Comparison of ENCODE assay signal across 10 cellular contexts in the genomic region with DNA sequence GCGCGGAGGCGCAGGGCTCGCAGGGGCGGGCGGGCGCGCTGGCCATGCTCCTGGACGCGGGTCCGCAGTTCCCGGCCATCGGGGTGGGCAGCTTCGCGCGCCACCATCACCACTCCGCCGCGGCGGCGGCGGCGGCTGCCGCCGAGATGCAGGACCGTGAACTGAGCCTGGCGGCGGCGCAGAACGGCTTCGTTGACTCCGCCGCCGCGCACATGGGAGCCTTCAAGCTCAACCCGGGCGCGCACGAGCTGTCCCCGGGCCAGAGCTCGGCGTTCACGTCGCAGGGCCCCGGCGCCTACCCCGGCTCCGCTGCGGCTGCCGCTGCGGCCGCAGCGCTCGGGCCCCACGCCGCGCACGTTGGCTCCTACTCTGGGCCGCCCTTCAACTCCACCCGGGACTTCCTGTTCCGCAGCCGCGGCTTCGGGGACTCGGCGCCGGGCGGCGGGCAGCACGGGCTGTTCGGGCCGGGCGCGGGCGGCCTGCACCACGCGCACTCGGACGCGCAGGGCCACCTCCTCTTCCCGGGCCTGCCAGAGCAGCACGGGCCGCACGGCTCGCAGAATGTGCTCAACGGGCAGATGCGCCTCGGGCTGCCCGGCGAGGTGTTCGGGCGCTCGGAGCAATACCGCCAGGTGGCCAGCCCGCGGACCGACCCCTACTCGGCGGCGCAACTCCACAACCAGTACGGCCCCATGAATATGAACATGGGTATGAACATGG. TPM values are rescaled to one million over a fixed set of nuclear protein-coding genes. Genes with fewer than 3 reads are reported as not detected.
DNase-seq lines count a peak whose midpoint lies in the region; ATAC-seq, FAIRE-seq and TF ChIP-seq lines count a peak whose summit lies in the region.
"Had no signal": no experiment of that assay in that cellular context is flagged by ENCODE, and none has a peak within 500 bp of the region (broad histone marks: within the 10 kb centered on the region; RNA-seq: fewer than 3 reads in every experiment).

No MANE protein-coding gene starts in this region.

- TF ChIP-seq RAD21 in HepG2 (CRISPR knock-in tag; IDR thresholded peaks at IDR 0.05) = no peak

- TF ChIP-seq EP300 in HepG2 (IDR thresholded peaks at IDR 0.05; ENCODE audit: low read depth in 2 of 2, low read length in 2 of 2) = no peak
- TF ChIP-seq EP300 in HepG2 (CRISPR knock-in tag; IDR thresholded peaks at IDR 0.05; ENCODE audit: borderline replicate concordance) = no peak

- no peak for FAIRE-seq in HepG2 (lab: Jason Lieb, UNC)

- H3K27ac ChIP-seq in 22Rv1 (peak overlapping the region; percentile 94), HEK293 (ENCODE audit: extremely low read depth, low read depth, low read length) (peak overlapping the region; percentile 100), HepG2 (ENCODE audit: extremely low read length, insufficient read depth, low read length) (no peak overlapping the region)

- H3K36me3 ChIP-seq in HEK293 (ENCODE audit: control insufficient read depth in 2 of 2, insufficient read depth in 1 of 2, low read length in 2 of 2) = peaks cover 0 to 33% of the 10 kb centered on the region in 2 experiments; a peak in 1 of 3 replicates
- no peaks in the 10 kb centered on the region for H3K36me3 ChIP-seq in HepG2 (replicated peaks in 1 of 2; ENCODE audit: control insufficient read depth in 1 of 2, insufficient read depth in 2 of 2, low read length in 2 of 2)

- H4K20me1 ChIP-seq in HepG2 (ENCODE audit: insufficient read depth, low read length) = no peaks in the 10 kb centered on the region

- H2AFZ ChIP-seq in HepG2 (ENCODE audit: low read length) = no peak overlapping the region

- DNase-seq in astrocyte of the cerebellum (ENCODE audit: low read depth) (no peak), HepG2 (ENCODE audit: low spot score) (no peak), cortex of kidney (lab: John Stamatoyannopoulos, UW) (no peak), foreskin melanocyte (no peak)

- POLR2A ChIA-PET in HEK293 (lab: Yijun Ruan, JAX) (interaction anchor here (0.6 to 6.4 kb wide), 7 partner anchors 8 to 207 kb away, joined by 3 to 101 read pairs (median 8); a partner anchor contains a TSS), HepG2 (lab: Yijun Ruan, JAX) (no interaction called here)

- in situ Hi-C loops in astrocyte of the cerebellum (cut with HindIII; ENCODE audit: low sequenced_read_pairs) = loop anchor here (10.0 to 25.0 kb wide), 2 partner anchors 255 to 533 kb away; no protein-coding TSS in a partner anchor
- in situ Hi-C loops in HepG2 (cut with HindIII; ENCODE audit: extremely low pct_ligation_motif_present, low pct_unique_long_range_greater_than_20kb) = loop anchor here (10.0 kb wide), 1 partner anchor 253 kb away; no protein-coding TSS in a partner anchor

- H3K4me1 ChIP-seq in HEK293 (ENCODE audit: control insufficient read depth, insufficient read depth, low read length) (peaks cover 3% of the 10 kb centered on the region), HepG2 (ENCODE audit: insufficient read depth, low read length) (peaks cover 35% of the 10 kb centered on the region)

- H3K79me2 ChIP-seq in HepG2 (ENCODE audit: insufficient read depth, low read length) = no peaks in the 10 kb centered on the region

- no peak for TF ChIP-seq POLR2A in HepG2 (IDR thresholded peaks at IDR 0.05; ENCODE audit: insufficient read depth in 1 of 2, low read depth in 2 of 2, low read length in 2 of 2)

- TF ChIP-seq CTCF in 22Rv1 (IDR thresholded peaks at IDR 0.05) (no peak), HEK293 (tag by site-specific recombination; IDR thresholded peaks at IDR 0.05) (no peak), astrocyte of the cerebellum (IDR thresholded peaks at IDR 0.05; ENCODE audit: low read depth, low read length, missing control alignments) (no peak), HepG2 (CRISPR knock-in tag; IDR thresholded peaks at IDR 0.05) (no peak)

- H3K27me3 ChIP-seq in HepG2 (ENCODE audit: control insufficient read depth in 1 of 2, insufficient read depth in 2 of 2, low read length in 2 of 2) = peaks cover 7 to 59% of the 10 kb centered on the region in 2 experiments; a peak in 4 of 5 replicates

- H3K9ac ChIP-seq in HepG2 (ENCODE audit: insufficient read depth, low read depth, low read length) = no peak overlapping the region

- H3K4me3 ChIP-seq in HEK293 (ENCODE audit: low read depth, low read length) = peak overlapping the region; percentile 90
- peak overlapping the region; percentile 94 for H3K4me3 ChIP-seq in astrocyte of the cerebellum (ENCODE audit: low read depth, low read length)
- peak overlapping the region; percentile 34 to 73 (median 39); a peak in 5 of 6 replicates for H3K4me3 ChIP-seq in HepG2 (replicated peaks in 1 of 3; ENCODE audit: insufficient read depth in 1 of 3, low read depth in 2 of 3, low read length in 3 of 3)

- ATAC-seq in HepG2 (peak; percentile 35), HG03095 (IDR thresholded peaks at IDR 0.05; ENCODE audit: unreplicated experiment) (no peak), GM21390 (IDR thresholded peaks at IDR 0.05; ENCODE audit: unreplicated experiment) (no peak)

- WGBS in HepG2 (ENCODE audit: low lambda C conversion rate) = no CpG with 5 or more reads among the region's 101 CpGs

- intact Hi-C loops in HepG2 (cut with micrococcal nuclease; ENCODE audit: unreplicated experiment) = loop anchor here (1.0 to 10.0 kb wide), 2 partner anchors 106 to 533 kb away; no protein-coding TSS in a partner anchor

- CTCF ChIA-PET in HEK293 (lab: Yijun Ruan, JAX) (no interaction called here), HepG2 (lab: Yijun Ruan, JAX; ENCODE audit: low intra/inter-chr PET ratio, low total read pairs) (no interaction called here)

- BruUV-seq in HepG2 (replicated peaks; lab: Mats Ljungman, UMichigan) = no TSS peak

- H3K9me3 ChIP-seq in HEK293 (ENCODE audit: control insufficient read depth, insufficient read depth, low read depth, low read length) = no peaks in the 10 kb centered on the region
- no peaks in the 10 kb centered on the region for H3K9me3 ChIP-seq in HepG2 (ENCODE audit: low read length)

- H3K4me2 ChIP-seq in HepG2 (ENCODE audit: low read depth, low read length) = peak overlapping the region; percentile 84

TF ChIP-seq in HEK293, 187 proteins besides CTCF, POLR2A, EP300 and RAD21 (continues in another document):
- TF ChIP-seq ZNF558 (tag by site-specific recombination; IDR thresholded peaks at IDR 0.05) (no peak), ZNF747 (tag by site-specific recombination; IDR thresholded peaks at IDR 0.05) (no peak), ZBTB8A (tag by site-specific recombination; IDR thresholded peaks at IDR 0.05) (0 out of 2 replicates have a peak, but pooled peaks have one; percentile 27)

TF ChIP-seq in HepG2, 621 proteins besides CTCF, POLR2A, EP300 and RAD21 (continues in another document):
- TF ChIP-seq MEIS1 (CRISPR knock-in tag; IDR thresholded peaks at IDR 0.05; ENCODE audit: borderline replicate concordance) (no peak), ZNF790 (CRISPR knock-in tag; IDR thresholded peaks at IDR 0.05; ENCODE audit: borderline replicate concordance) (no peak), PITX1 (CRISPR knock-in tag; IDR thresholded peaks at IDR 0.05) (no peak)

RNA-seq across cellular contexts. Expression of a gene that starts 0.6 kb away (rescaled TPM):
- not detected in 2 replicates for total RNA-seq in HepG2 (2016; rRNA removed; fragmentation: Illumina TruSeq; extraction: Trizol)
- not detected in 2 replicates for total RNA-seq in HepG2 (2016; cell fraction: cytosol; rRNA removed; fragmentation: Illumina TruSeq; extraction: Trizol; ENCODE audit: low read depth)
- 0.06 TPM in 1 of 2 replicates, not detected in the other for total RNA-seq in HepG2 (2016; cell fraction: insoluble cytoplasmic fraction; rRNA removed; fragmentation: Illumina TruSeq; extraction: Trizol)
- not detected in 2 replicates for total RNA-seq in HepG2 (2016; cell fraction: membrane; rRNA removed; fragmentation: Illumina TruSeq; extraction: Trizol)
- not detected in 2 replicates for total RNA-seq in HepG2 (2016; cell fraction: nucleus; rRNA removed; fragmentation: Illumina TruSeq; extraction: Trizol)
- 0.12 and 0.13 TPM in 2 replicates for polyA plus RNA-seq in HepG2 (2011; rRNA removed)
- 0.06 and 0.11 TPM in 2 replicates for polyA plus RNA-seq in HepG2 (2011; cell fraction: cytosol; rRNA removed)
- polyA plus RNA-seq in HepG2 (2011; cell fraction: nucleus; rRNA removed) = 0.29 and 0.32 TPM in 2 replicates
- polyA plus RNA-seq in HepG2 (2012) = 0.17 and 0.24 TPM in 2 replicates
- not detected in 2 replicates for polyA plus RNA-seq in HepG2 (2016; cell fraction: cytosol; fragmentation: Illumina TruSeq; extraction: Trizol; ENCODE audit: low read depth)
- 0.08 TPM in 2 replicates for polyA plus RNA-seq in HepG2 (2016; cell fraction: insoluble cytoplasmic fraction; fragmentation: Illumina TruSeq; extraction: Trizol; ENCODE audit: low read depth)
- not detected in 2 replicates for polyA plus RNA-seq in HepG2 (2016; cell fraction: membrane; fragmentation: Illumina TruSeq; extraction: Trizol; ENCODE audit: low read depth)
- not detected in 2 replicates for polyA plus RNA-seq in HepG2 (2016; cell fraction: nucleus; fragmentation: Illumina TruSeq; extraction: Trizol; ENCODE audit: insufficient read depth, low read depth)
- polyA minus RNA-seq in HepG2 (2011; rRNA and poly(A)+ RNA removed; ENCODE audit: low replicate concordance) = 0.18 and 5.2 TPM in 2 replicates
- 0.53 and 0.59 TPM in 2 replicates for polyA minus RNA-seq in HepG2 (2011; cell fraction: cytosol; rRNA and poly(A)+ RNA removed)
- polyA minus RNA-seq in HepG2 (2011; cell fraction: nucleus; rRNA and poly(A)+ RNA removed) = 0.13 TPM in 1 of 2 replicates, not detected in the other
- total RNA-seq: activated CD8-positive, alpha-beta memory T cell treated with anti-CD3 and anti-CD28 coated beads for 36 hours; skeletal muscle tissue had no signal

RNA-seq across cellular contexts. Expression of a gene that starts 10.6 kb away (rescaled TPM):
- total RNA-seq in HepG2 (2016; rRNA removed; fragmentation: Illumina TruSeq; extraction: Trizol) = 0.02 TPM in 1 of 2 replicates, not detected in the other
- not detected in 2 replicates for total RNA-seq in HepG2 (2016; cell fraction: cytosol; rRNA removed; fragmentation: Illumina TruSeq; extraction: Trizol; ENCODE audit: low read depth)
- total RNA-seq in HepG2 (2016; cell fraction: insoluble cytoplasmic fraction; rRNA removed; fragmentation: Illumina TruSeq; extraction: Trizol) = 0.03 and 0.04 TPM in 2 replicates
- 0.03 TPM in 1 of 2 replicates, not detected in the other for total RNA-seq in HepG2 (2016; cell fraction: membrane; rRNA removed; fragmentation: Illumina TruSeq; extraction: Trizol)
- total RNA-seq in HepG2 (2016; cell fraction: nucleus; rRNA removed; fragmentation: Illumina TruSeq; extraction: Trizol) = not detected in 2 replicates
- 0.07 TPM in 1 of 2 replicates, not detected in the other for polyA plus RNA-seq in HepG2 (2011; rRNA removed)
- polyA plus RNA-seq in HepG2 (2011; cell fraction: cytosol; rRNA removed) = 0.01 and 0.03 TPM in 2 replicates
- polyA plus RNA-seq in HepG2 (2011; cell fraction: nucleus; rRNA removed) = 0.03 and 0.06 TPM in 2 replicates
- 0.03 TPM in 1 of 2 replicates, not detected in the other for polyA plus RNA-seq in HepG2 (2012)
- not detected in 2 replicates for polyA plus RNA-seq in HepG2 (2016; cell fraction: cytosol; fragmentation: Illumina TruSeq; extraction: Trizol; ENCODE audit: low read depth)
- not detected in 2 replicates for polyA plus RNA-seq in HepG2 (2016; cell fraction: insoluble cytoplasmic fraction; fragmentation: Illumina TruSeq; extraction: Trizol; ENCODE audit: low read depth)
- 0.03 TPM in 1 of 2 replicates, not detected in the other for polyA plus RNA-seq in HepG2 (2016; cell fraction: membrane; fragmentation: Illumina TruSeq; extraction: Trizol; ENCODE audit: low read depth)
- polyA plus RNA-seq in HepG2 (2016; cell fraction: nucleus; fragmentation: Illumina TruSeq; extraction: Trizol; ENCODE audit: insufficient read depth, low read depth) = 0.10 TPM in 1 of 2 replicates, not detected in the other
- 2.7 TPM in 1 of 2 replicates, not detected in the other for polyA minus RNA-seq in HepG2 (2011; rRNA and poly(A)+ RNA removed; ENCODE audit: low replicate concordance)
- polyA minus RNA-seq in HepG2 (2011; cell fraction: cytosol; rRNA and poly(A)+ RNA removed) = not detected in 2 replicates
- polyA minus RNA-seq in HepG2 (2011; cell fraction: nucleus; rRNA and poly(A)+ RNA removed) = not detected in 2 replicates
- total RNA-seq: activated CD8-positive, alpha-beta memory T cell treated with anti-CD3 and anti-CD28 coated beads for 36 hours; skeletal muscle tissue had no signal

Comparison
In these comparisons a context has a peak if more than half of its experiments do, and no peak if none do; other contexts are left out.
1. H3K4me3 ChIP-seq: peak in every context shown above with its lines; median percentile 94 in astrocyte of the cerebellum; 90 in HEK293; 39 in HepG2.